Comparison of ENCODE assay signal across 20 cellular contexts in the genomic region with DNA sequence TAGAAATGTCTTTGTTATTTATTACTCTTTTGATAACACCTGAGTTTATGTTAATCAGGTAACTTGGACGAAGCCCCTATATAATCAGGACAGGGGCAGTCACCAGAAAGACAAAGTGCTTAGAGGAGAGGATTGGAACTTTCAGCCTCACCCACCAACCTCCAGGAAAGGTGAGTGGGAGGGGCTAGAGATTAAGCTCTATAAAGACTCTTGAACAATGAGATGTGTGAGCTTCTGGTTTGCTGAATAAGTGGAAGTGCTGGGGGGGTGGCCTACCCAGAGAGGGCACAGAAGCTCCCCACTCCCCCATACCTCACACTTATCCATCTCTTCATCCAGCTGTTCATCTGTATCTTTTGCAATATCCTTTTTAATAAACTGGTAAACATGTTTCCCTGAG.
"Had no signal": no experiment of that assay in that cellular context is flagged by ENCODE, and none has a peak within 500 bp of the region (broad histone marks: within the 10 kb centered on the region; RNA-seq: fewer than 3 reads in every experiment).

No MANE protein-coding gene starts in this region.

- H3K4me1 Mint-ChIP-seq: naive thymus-derived CD4-positive, alpha-beta T cell had no signal

- H3K27ac ChIP-seq: left ventricle myocardium inferior, parathyroid adenoma, right atrium auricular region, right lobe of liver, tibial nerve, uterus had no signal

- H3K27me3 ChIP-seq: right atrium auricular region, right lobe of liver, tibial nerve, uterus had no signal

- H3K4me3 ChIP-seq: left ventricle myocardium inferior, lung, mucosa of descending colon, right atrium auricular region, right lobe of liver, smooth muscle cell, tibial nerve, uterus had no signal

- H3K4me1 ChIP-seq: left ventricle myocardium inferior, parathyroid adenoma, right atrium auricular region, right lobe of liver, tibial nerve, uterus had no signal

- H3K4me3 Mint-ChIP-seq: naive thymus-derived CD4-positive, alpha-beta T cell; natural killer cell treated with Interleukin-12 subunit alpha and Interleukin-12 subunit beta and Interleukin-15 and Interleukin-18, amount 100 ng/mL, for 72 hours; stimulated activated naive CD8-positive, alpha-beta T cell treated with anti-CD3 and anti-CD28 coated beads, Interleukin-15, Interleukin-2, amounts not matched to agents 100 ng/mL and 50 ng/mL, for 24 hours; type B pancreatic cell had no signal

- H3K36me3 Mint-ChIP-seq: natural killer cell treated with Interleukin-12 subunit alpha and Interleukin-12 subunit beta and Interleukin-15 and Interleukin-18, amount 100 ng/mL, for 72 hours had no signal

- H3K9me3 Mint-ChIP-seq: natural killer cell treated with Interleukin-12 subunit alpha and Interleukin-12 subunit beta and Interleukin-15 and Interleukin-18, amount 100 ng/mL, for 72 hours; stimulated activated naive CD8-positive, alpha-beta T cell treated with anti-CD3 and anti-CD28 coated beads, Interleukin-15, Interleukin-2, amounts not matched to agents 100 ng/mL and 50 ng/mL, for 24 hours; type B pancreatic cell had no signal

- H3K36me3 ChIP-seq: right lobe of liver, uterus had no signal

- H3K9me3 ChIP-seq: right atrium auricular region, uterus had no signal

- H3K27ac Mint-ChIP-seq: naive thymus-derived CD4-positive, alpha-beta T cell; natural killer cell treated with Interleukin-12 subunit alpha and Interleukin-12 subunit beta and Interleukin-15 and Interleukin-18, amount 100 ng/mL, for 72 hours; stimulated activated naive CD8-positive, alpha-beta T cell treated with anti-CD3 and anti-CD28 coated beads, Interleukin-15, Interleukin-2, amounts not matched to agents 100 ng/mL and 50 ng/mL, for 24 hours; type B pancreatic cell had no signal

- DNase-seq: hippocampal formation; islet precursor cell; left ventricle myocardium inferior; midbrain; mucosa of descending colon; naive thymus-derived CD4-positive, alpha-beta T cell; nucleus accumbens; right lobe of liver; stimulated activated CD4-positive, alpha-beta T cell treated with anti-CD3 and anti-CD28 coated beads, Interleukin-1b, Interleukin-23, amount 100 ng/mL, for 48 hours; stimulated activated CD4-positive, alpha-beta T cell treated with anti-CD3 and anti-CD28 coated beads, Interleukin-4, amount 100 ng/mL, for 1 hour; stimulated activated naive CD4-positive, alpha-beta T cell; uterus had no signal

- H3K27me3 Mint-ChIP-seq: naive thymus-derived CD4-positive, alpha-beta T cell; natural killer cell treated with Interleukin-12 subunit alpha and Interleukin-12 subunit beta and Interleukin-15 and Interleukin-18, amount 100 ng/mL, for 72 hours; stimulated activated naive CD8-positive, alpha-beta T cell treated with anti-CD3 and anti-CD28 coated beads, Interleukin-15, Interleukin-2, amounts not matched to agents 100 ng/mL and 50 ng/mL, for 24 hours; type B pancreatic cell had no signal

- ATAC-seq: mucosa of descending colon; naive thymus-derived CD4-positive, alpha-beta T cell; natural killer cell treated with Interleukin-12 subunit alpha and Interleukin-12 subunit beta and Interleukin-15 and Interleukin-18, amount 100 ng/mL, for 72 hours; right lobe of liver had no signal
